8 cellular contexts compared by ENCODE assay signal in the genomic region with DNA sequence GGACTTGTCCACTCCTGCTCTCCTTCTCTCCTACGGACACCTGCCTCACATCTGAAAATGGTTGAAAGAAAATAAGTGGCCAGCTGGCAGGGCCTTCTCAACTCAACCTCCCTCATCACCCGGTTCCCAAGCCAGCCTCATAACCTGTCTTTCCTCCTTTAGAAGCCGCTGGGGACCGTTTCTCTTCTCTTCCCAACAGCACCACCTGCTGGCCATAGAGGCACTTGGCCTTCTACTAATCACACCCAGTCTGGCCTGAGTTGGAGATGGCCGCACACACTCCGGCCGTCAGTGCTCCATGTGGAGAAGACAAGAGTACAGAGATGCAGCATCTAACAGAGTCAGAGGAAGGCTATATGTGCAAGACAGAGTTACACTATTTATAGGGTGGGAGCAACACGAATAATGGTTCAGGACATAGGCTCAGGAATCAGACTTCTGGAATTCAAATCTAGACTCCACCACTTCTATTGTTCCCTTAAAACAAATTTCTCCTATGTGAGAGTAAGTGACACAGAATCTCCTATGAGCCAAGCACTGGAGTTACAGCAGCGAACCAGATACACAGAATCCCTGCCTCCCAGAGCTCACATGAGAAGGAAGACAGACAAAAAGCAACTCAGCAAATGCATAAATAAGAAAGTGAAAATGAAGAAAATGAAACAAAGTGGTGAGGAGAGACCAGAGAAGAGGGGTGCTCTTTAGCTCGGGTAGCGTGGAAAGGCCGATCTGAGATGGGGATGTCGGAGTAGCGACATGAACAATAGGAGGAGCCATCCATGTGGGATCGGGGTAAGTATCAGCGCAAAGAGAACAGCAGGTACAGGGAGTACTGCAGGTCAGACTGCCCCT. TPM values are rescaled to one million over a fixed set of nuclear protein-coding genes. Genes with fewer than 3 reads are reported as not detected.
DNase-seq lines count a peak whose midpoint lies in the region; ATAC-seq and TF ChIP-seq lines count a peak whose summit lies in the region.
"Not testable (repeated sequence)": the region's sequence is repeated elsewhere in the genome, so short reads cannot be mapped to it uniquely, and the experiment has no call there.

No MANE protein-coding gene starts in this region.

- not testable (repeated sequence) for H3K4me1 ChIP-seq in left ventricle myocardium inferior; prostate gland (replicated peaks); aorta (ENCODE audit: control insufficient read depth in 1 of 2, insufficient read depth in 2 of 2, low read length in 2 of 2)

- DNase-seq in NCI-H2081 (lab: John Stamatoyannopoulos, UW), result peak; percentile 74 to 75
- DNase-seq in T-helper 9 cell, result peak; percentile 30
- peak; percentile 17 for DNase-seq in amniotic stem cell (lab: John Stamatoyannopoulos, UW)
- DNase-seq in left ventricle myocardium inferior, result peak; percentile 47
- peak; percentile 33 for DNase-seq in prostate gland (ENCODE audit: low spot score)
- DNase-seq in aorta, result peak; percentile 70 to 81

- ATAC-seq in HG02885 (IDR thresholded peaks at IDR 0.05; ENCODE audit: poor library complexity, unreplicated experiment), result peak; percentile 85
- ATAC-seq in aorta (ENCODE audit: low FRiP score), result peak; percentile 87

- H3K27me3 ChIP-seq in left ventricle myocardium inferior (ENCODE audit: low read depth), result peaks cover 77% of the 10 kb centered on the region
- H3K27me3 ChIP-seq in prostate gland (replicated peaks; ENCODE audit: insufficient read depth); aorta (ENCODE audit: control insufficient read depth in 1 of 2, insufficient read depth in 2 of 2, low read length in 1 of 2): not testable (repeated sequence)

- intact Hi-C loops in left ventricle myocardium inferior (cut with micrococcal nuclease), result not testable (repeated sequence)
- intact Hi-C loops in prostate gland (cut with DNase I), result loop anchor here (2.0 kb wide), 1 partner anchor 352 kb away; no protein-coding TSS in a partner anchor
- intact Hi-C loops in aorta (cut with DNase I), result loop anchor here (5.0 to 10.0 kb wide), 2 partner anchors 351 to 568 kb away; no protein-coding TSS in a partner anchor

- TF ChIP-seq POLR2A in prostate gland (IDR thresholded peaks at IDR 0.05), result not testable (repeated sequence)

- not testable (repeated sequence) for H3K9me3 ChIP-seq in left ventricle myocardium inferior (replicated peaks); prostate gland; aorta (ENCODE audit: control insufficient read depth, low read length)

- not testable (repeated sequence) for H3K27ac ChIP-seq in left ventricle myocardium inferior (replicated peaks); prostate gland; aorta (ENCODE audit: low read depth in 1 of 2, low read length in 2 of 2)

- 46% methylated on average over 16 of the region's 16 CpGs for WGBS in prostate gland
- 45 to 47% methylated on average over 16 of the region's 16 CpGs for WGBS in aorta, 2 donors

- not testable (repeated sequence) for H3K4me3 ChIP-seq in left ventricle myocardium inferior; prostate gland; aorta (ENCODE audit: low read length in 2 of 2)

- peak; percentile 70 for TF ChIP-seq CTCF in GM12872 (IDR thresholded peaks at IDR 0.05; ENCODE audit: insufficient read depth, low read depth, low read length)
- peak; percentile 77 for TF ChIP-seq CTCF in left ventricle myocardium inferior (IDR thresholded peaks at IDR 0.05; ENCODE audit: borderline replicate concordance)
- peak in 3 of 4 experiments; percentile 37 to 64 (median 49) for TF ChIP-seq CTCF in prostate gland (IDR thresholded peaks at IDR 0.05)

- H3K36me3 ChIP-seq in left ventricle myocardium inferior; prostate gland; aorta (ENCODE audit: control insufficient read depth in 1 of 2, insufficient read depth in 2 of 2, low read length in 1 of 2): not testable (repeated sequence)

RNA-seq across cellular contexts. Expression of a gene that starts 5.9 kb away (rescaled TPM):
- not detected for total RNA-seq in left ventricle myocardium inferior
- not detected for total RNA-seq in prostate gland
- total RNA-seq in aorta, result not detected
- polyA plus RNA-seq in aorta, result not detected

RNA-seq across cellular contexts. Expression of a gene that starts 20.0 kb away (rescaled TPM):
- total RNA-seq in left ventricle myocardium inferior (not detected), prostate gland (1 to 10 TPM in 1 of 2 donors, not detected in 1; 4.4 TPM), aorta (not detected)
- not detected for polyA plus RNA-seq in aorta

RNA-seq across cellular contexts. Expression of a gene that starts 36.2 kb away (rescaled TPM):
- total RNA-seq in left ventricle myocardium inferior (not detected), prostate gland (under 1 TPM in 1 of 2 donors, not detected in 1; 0.45 TPM), aorta (not detected)
- polyA plus RNA-seq in aorta, result not detected

Comparison
In these comparisons a context has a peak if more than half of its experiments do, and no peak if none do; other contexts are left out.
1. DNase-seq: peak in every context shown above with its lines; median percentile 76 in aorta; 74 in NCI-H2081; 47 in left ventricle myocardium inferior; 33 in prostate gland; 30 in T-helper 9 cell; 17 in amniotic stem cell.